ENCODE assay signal across 14 cellular contexts in the genomic region with DNA sequence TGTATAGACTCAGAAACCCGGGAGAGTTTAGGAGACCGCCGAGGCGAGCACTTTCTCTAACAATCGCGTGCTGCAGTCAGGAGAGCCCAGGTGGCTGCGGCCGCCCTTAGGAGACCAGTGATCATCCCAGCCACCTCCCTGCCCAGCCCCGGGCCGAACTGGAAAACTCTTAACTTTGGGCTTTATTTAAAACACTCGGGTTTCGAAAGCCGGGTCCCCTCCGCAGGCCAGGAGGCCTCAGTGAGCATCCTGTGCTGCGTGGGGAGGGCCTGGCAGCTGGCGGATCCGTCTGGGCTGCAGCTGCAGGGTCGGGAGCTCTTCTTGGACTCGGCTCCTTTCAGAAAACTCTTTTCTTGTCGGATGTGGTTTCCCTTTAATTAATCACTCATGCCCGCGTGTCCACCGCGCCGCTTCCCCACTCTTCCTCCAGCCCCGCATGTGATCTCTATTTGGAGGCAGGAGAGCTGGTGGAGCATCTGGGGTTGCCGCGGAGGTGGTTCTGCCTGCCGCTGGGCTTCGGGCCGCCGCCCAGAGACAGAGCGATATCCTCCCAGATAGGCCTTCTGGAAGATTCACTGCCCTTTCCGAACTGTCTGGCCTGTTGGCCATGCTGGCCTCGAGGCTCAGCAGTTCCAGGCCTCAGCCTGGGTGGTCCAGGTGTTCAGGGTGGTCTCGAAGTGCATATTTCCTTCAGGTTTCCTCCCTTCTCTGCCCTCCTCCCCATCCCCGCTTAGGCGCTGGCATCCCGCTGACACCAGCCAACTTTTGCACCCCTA. TPM values are rescaled to one million over a fixed set of nuclear protein-coding genes. Genes with fewer than 3 reads are reported as not detected.
DNase-seq lines count a peak whose midpoint lies in the region; ATAC-seq and TF ChIP-seq lines count a peak whose summit lies in the region.
"Had no signal": no experiment of that assay in that cellular context is flagged by ENCODE, and none has a peak within 500 bp of the region (broad histone marks: within the 10 kb centered on the region; RNA-seq: fewer than 3 reads in every experiment).

No MANE protein-coding gene starts in this region.

- H3K9me3 Mint-ChIP-seq in activated CD4-positive, alpha-beta T cell treated with anti-CD3 and anti-CD28 coated beads for 36 hours (ENCODE audit: low read depth), result no peaks in the 10 kb centered on the region
- H3K9me3 Mint-ChIP-seq in activated CD4-positive, alpha-beta T cell treated with anti-CD3 and anti-CD28 coated beads, Interleukin-2, amount 10 ng/mL, durations not matched to agents 7 days and 5 days, result no peaks in the 10 kb centered on the region

- TF ChIP-seq CTCF in smooth muscle cell (IDR thresholded peaks at IDR 0.05; ENCODE audit: borderline replicate concordance, insufficient read depth, poor library complexity, severe bottlenecking), result no peak

- H3K4me1 ChIP-seq in iPS-15b (ENCODE audit: control insufficient read depth, insufficient read depth, low read length) (peaks cover 19% of the 10 kb centered on the region), smooth muscle cell (ENCODE audit: low read depth) (peaks cover 39% of the 10 kb centered on the region)

- H3K27ac ChIP-seq in smooth muscle cell (ENCODE audit: low read depth), result no peak overlapping the region
- H3K27ac ChIP-seq: 22Rv1, pancreas had no signal

- H3K4me1 Mint-ChIP-seq in activated CD4-positive, alpha-beta T cell treated with anti-CD3 and anti-CD28 coated beads for 36 hours, result peaks cover 28% of the 10 kb centered on the region
- peaks cover 15% of the 10 kb centered on the region for H3K4me1 Mint-ChIP-seq in activated CD4-positive, alpha-beta T cell treated with anti-CD3 and anti-CD28 coated beads, Interleukin-2, amount 10 ng/mL, durations not matched to agents 7 days and 5 days
- H3K4me1 Mint-ChIP-seq in T-helper 17 cell, result peaks cover 16% of the 10 kb centered on the region

- H3K27me3 ChIP-seq in iPS-15b (ENCODE audit: control insufficient read depth, insufficient read depth, low read length), result peaks cover 98% of the 10 kb centered on the region
- peaks cover 47% of the 10 kb centered on the region for H3K27me3 ChIP-seq in smooth muscle cell (ENCODE audit: low read depth)

- peaks cover 65% of the 10 kb centered on the region for H3K27me3 Mint-ChIP-seq in activated CD4-positive, alpha-beta T cell treated with anti-CD3 and anti-CD28 coated beads for 36 hours
- H3K27me3 Mint-ChIP-seq in activated CD4-positive, alpha-beta T cell treated with anti-CD3 and anti-CD28 coated beads, Interleukin-2, amount 10 ng/mL, durations not matched to agents 7 days and 5 days, result peaks cover 82% of the 10 kb centered on the region
- H3K27me3 Mint-ChIP-seq in T-helper 17 cell, result peaks cover 61% of the 10 kb centered on the region

- no peak overlapping the region for H2AFZ ChIP-seq in smooth muscle cell (ENCODE audit: low read depth)

- POLR2A ChIA-PET in activated CD4-positive, alpha-beta T cell treated with anti-CD3 and anti-CD28 coated beads for 36 hours (lab: Charles Lee), result no interaction called here
- POLR2A ChIA-PET in activated CD4-positive, alpha-beta T cell treated with anti-CD3 and anti-CD28 coated beads, Interleukin-2, amount 10 ng/mL, durations not matched to agents 7 days and 5 days (lab: Charles Lee), result interaction anchor here (0.6 kb wide), 1 partner anchor 223 kb away, joined by 13 read pairs; no protein-coding TSS in a partner anchor

- peak overlapping the region; percentile 50 for H3K4me3 ChIP-seq in iPS-15b (ENCODE audit: low read depth, low read length)
- no peak overlapping the region for H3K4me3 ChIP-seq in smooth muscle cell

- H3K79me2 ChIP-seq in smooth muscle cell (ENCODE audit: low read depth), result no peaks in the 10 kb centered on the region

- 20% methylated on average over 39 of the region's 39 CpGs for WGBS in smooth muscle cell (ENCODE audit: low lambda C conversion rate)

- no peak overlapping the region for H3K4me3 Mint-ChIP-seq in activated CD4-positive, alpha-beta T cell treated with anti-CD3 and anti-CD28 coated beads for 36 hours
- no peak overlapping the region for H3K4me3 Mint-ChIP-seq in activated CD4-positive, alpha-beta T cell treated with anti-CD3 and anti-CD28 coated beads, Interleukin-2, amount 10 ng/mL, durations not matched to agents 7 days and 5 days
- H3K4me3 Mint-ChIP-seq in T-helper 17 cell, result peak overlapping the region; percentile 61

- intact Hi-C loops in activated CD4-positive, alpha-beta T cell treated with anti-CD3 and anti-CD28 coated beads for 36 hours (cut with DNase I, micrococcal nuclease), result loop anchor here (2.0 to 5.0 kb wide), 5 partner anchors 65 to 220 kb away; partner anchors contain the start of gene FOXD1 (in 1 of the 2)

- peak; percentile 26 for ATAC-seq in activated CD4-positive, alpha-beta T cell treated with anti-CD3 and anti-CD28 coated beads for 36 hours
- peak; percentile 30 for ATAC-seq in T-helper 17 cell

- H3K9me3 ChIP-seq in T-helper 17 cell (ENCODE audit: control insufficient read depth, low read length, poor library complexity, severe bottlenecking) (no peaks in the 10 kb centered on the region), iPS-15b (ENCODE audit: control insufficient read depth, insufficient read depth, low read length) (no peaks in the 10 kb centered on the region), smooth muscle cell (replicated peaks; ENCODE audit: low read depth) (no peaks in the 10 kb centered on the region)
- H3K9me3 ChIP-seq: pancreas had no signal

- no peaks in the 10 kb centered on the region for H4K20me1 ChIP-seq in smooth muscle cell (ENCODE audit: low read depth)

- H3K9ac ChIP-seq in iPS-15b (ENCODE audit: low read depth, low read length) (no peak overlapping the region), smooth muscle cell (ENCODE audit: low read depth) (no peak overlapping the region)

- peak; percentile 26 for DNase-seq in activated CD4-positive, alpha-beta T cell treated with anti-CD3 and anti-CD28 coated beads for 36 hours
- no peak for DNase-seq in activated CD4-positive, alpha-beta T cell treated with anti-CD3 and anti-CD28 coated beads, Interleukin-2, amount 10 ng/mL, durations not matched to agents 7 days and 5 days
- no peak for DNase-seq in T-helper 17 cell
- no peak for DNase-seq in smooth muscle cell (lab: John Stamatoyannopoulos, UW; ENCODE audit: unreplicated experiment)
- no peak for DNase-seq in activated gamma-delta T cell (lab: John Stamatoyannopoulos, UW)
- DNase-seq in activated CD4-positive, alpha-beta T cell treated with anti-CD3 and anti-CD28 coated beads for 4 hours, result no peak
- DNase-seq in DMS114 treated with DMSO at 0.1 percent for 48 hours (lab: John Stamatoyannopoulos, UW; ENCODE audit: unreplicated experiment), result no peak
- DNase-seq: left ventricle myocardium superior, MV-4-11, NCI-H526, SHP77 had no signal

- H3K36me3 ChIP-seq in iPS-15b (ENCODE audit: control insufficient read depth, insufficient read depth, low read length), result no peaks in the 10 kb centered on the region
- no peaks in the 10 kb centered on the region for H3K36me3 ChIP-seq in smooth muscle cell (ENCODE audit: low read depth)
- H3K36me3 ChIP-seq: pancreas had no signal

- CTCF ChIA-PET in activated CD4-positive, alpha-beta T cell treated with anti-CD3 and anti-CD28 coated beads for 36 hours (lab: Charles Lee), result interaction anchor here (0.6 to 1.4 kb wide), 2 partner anchors 12 to 214 kb away, joined by 3 read pairs; no protein-coding TSS in a partner anchor
- CTCF ChIA-PET in activated CD4-positive, alpha-beta T cell treated with anti-CD3 and anti-CD28 coated beads, Interleukin-2, amount 10 ng/mL, durations not matched to agents 7 days and 5 days (lab: Charles Lee), result interaction anchor here (0.6 kb wide), 1 partner anchor 217 kb away, joined by 3 read pairs; no protein-coding TSS in a partner anchor

- H3K27ac Mint-ChIP-seq in activated CD4-positive, alpha-beta T cell treated with anti-CD3 and anti-CD28 coated beads for 36 hours, result no peak overlapping the region
- H3K27ac Mint-ChIP-seq in activated CD4-positive, alpha-beta T cell treated with anti-CD3 and anti-CD28 coated beads, Interleukin-2, amount 10 ng/mL, durations not matched to agents 7 days and 5 days, result no peak overlapping the region
- no peak overlapping the region for H3K27ac Mint-ChIP-seq in T-helper 17 cell

- H3K36me3 Mint-ChIP-seq in activated CD4-positive, alpha-beta T cell treated with anti-CD3 and anti-CD28 coated beads for 36 hours (ENCODE audit: low read depth), result no peaks in the 10 kb centered on the region
- no peaks in the 10 kb centered on the region for H3K36me3 Mint-ChIP-seq in activated CD4-positive, alpha-beta T cell treated with anti-CD3 and anti-CD28 coated beads, Interleukin-2, amount 10 ng/mL, durations not matched to agents 7 days and 5 days (ENCODE audit: low read depth)
- H3K36me3 Mint-ChIP-seq in T-helper 17 cell (ENCODE audit: low read depth), result peaks cover 2% of the 10 kb centered on the region

- H3F3A ChIP-seq in smooth muscle cell (ENCODE audit: low read depth), result peaks cover 7% of the 10 kb centered on the region

- H3K4me2 ChIP-seq in smooth muscle cell, result peak overlapping the region; percentile 92

RNA-seq across cellular contexts. Expression of gene TMEM174, which starts 59.5 kb away (rescaled TPM):
- not detected for total RNA-seq in activated CD4-positive, alpha-beta T cell treated with anti-CD3 and anti-CD28 coated beads for 36 hours
- total RNA-seq in activated CD4-positive, alpha-beta T cell treated with anti-CD3 and anti-CD28 coated beads, Interleukin-2, amount 10 ng/mL, durations not matched to agents 7 days and 5 days, result not detected
- total RNA-seq in T-helper 17 cell (not detected), smooth muscle cell (not detected in 2 replicates)
- not detected in 2 replicates for polyA plus RNA-seq in smooth muscle cell
- total RNA-seq: left ventricle myocardium superior, pancreas had no signal
- polyA plus RNA-seq: pancreas had no signal
